1 cellular context compared by ENCODE assay signal in the genomic region with DNA sequence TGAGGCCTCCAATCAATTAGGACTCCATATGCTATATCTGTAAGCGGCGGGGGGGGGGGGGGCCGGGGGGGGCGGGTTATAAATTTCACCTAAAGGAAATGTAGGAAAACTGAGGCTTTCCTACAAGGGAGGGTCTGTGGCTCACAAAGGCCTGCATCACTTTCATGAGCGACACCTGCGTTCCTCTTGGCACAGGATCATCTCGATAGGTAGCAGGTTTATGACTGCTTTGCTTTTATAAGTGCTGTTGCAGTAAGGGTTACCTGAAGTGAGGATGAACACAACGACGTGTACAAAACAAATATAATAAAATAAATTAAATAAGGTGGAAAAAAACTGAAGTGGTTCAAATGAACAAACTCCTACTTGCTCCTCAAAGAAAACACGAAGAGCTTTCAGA.
TF ChIP-seq lines count a peak whose summit lies in the region.

No MANE protein-coding gene starts in this region.

TF ChIP-seq in IMR-90, 13 proteins besides CTCF, POLR2A, EP300 and RAD21:
- TF ChIP-seq RFX5 (IDR thresholded peaks at IDR 0.05; ENCODE audit: low read depth, low read length) (no peak), RCOR1 (IDR thresholded peaks at IDR 0.05; ENCODE audit: insufficient replicate concordance, low read length) (no peak), MAZ (IDR thresholded peaks at IDR 0.05; ENCODE audit: borderline replicate concordance, low read depth, low read length) (no peak)
TF ChIP-seq in IMR-90: peak in this region for 0.
